Comparison of ENCODE assay signal across 1 cellular context in the genomic region with DNA sequence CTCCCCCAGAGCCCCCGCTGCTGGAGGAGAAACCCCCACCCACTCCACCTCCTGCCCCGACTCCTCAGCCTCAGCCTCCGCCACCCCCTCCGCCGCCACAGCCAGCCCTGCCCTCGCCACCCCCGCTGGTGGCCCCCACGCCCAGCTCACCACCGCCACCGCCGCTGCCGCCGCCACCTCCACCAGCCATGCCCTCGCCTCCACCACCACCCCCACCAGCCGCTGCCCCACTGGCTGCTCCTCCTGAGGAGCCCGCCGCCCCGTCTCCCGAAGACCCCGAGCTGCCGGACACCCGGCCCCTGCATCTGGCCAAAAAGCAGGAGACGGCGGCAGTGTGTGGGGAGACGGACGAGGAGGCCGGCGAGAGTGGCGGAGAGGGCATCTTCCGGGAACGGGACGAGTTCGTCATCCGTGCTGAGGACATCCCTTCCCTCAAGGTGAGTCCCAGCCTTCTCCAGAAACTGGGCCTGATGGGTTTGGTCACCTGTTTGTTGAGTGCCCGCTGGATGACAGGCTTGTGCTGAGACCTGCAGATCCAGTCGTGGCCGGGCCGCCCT.
A peak's percentile ranks its signal among the peaks of the same experiment; 100 is the strongest.
TF ChIP-seq lines count a peak whose summit lies in the region.

No MANE protein-coding gene starts in this region.

TF ChIP-seq in K562, 482 proteins besides CTCF, POLR2A, EP300 and RAD21:
- TF ChIP-seq POLR2G (IDR thresholded peaks at IDR 0.05; ENCODE audit: low read depth, low read length) (peak; percentile 51; the same call in 1 of the 2 replicates), ZNF431 (CRISPR knock-in tag; IDR thresholded peaks at IDR 0.05) (no peak)
